In genomic region chr11:77820565-77821348, GRCh38 we compare ENCODE assay signal across 8 cellular contexts. TPM values are rescaled to one million over a fixed set of nuclear protein-coding genes. Genes with fewer than 3 reads are reported as not detected.
DNase-seq lines count a peak whose midpoint lies in the region; ATAC-seq and TF ChIP-seq lines count a peak whose summit lies in the region.

AAMDC (plus strand) TSS chr11:77821144; CDS start chr11:77842497, 21,353 bp downstream.
A gene with protein sequence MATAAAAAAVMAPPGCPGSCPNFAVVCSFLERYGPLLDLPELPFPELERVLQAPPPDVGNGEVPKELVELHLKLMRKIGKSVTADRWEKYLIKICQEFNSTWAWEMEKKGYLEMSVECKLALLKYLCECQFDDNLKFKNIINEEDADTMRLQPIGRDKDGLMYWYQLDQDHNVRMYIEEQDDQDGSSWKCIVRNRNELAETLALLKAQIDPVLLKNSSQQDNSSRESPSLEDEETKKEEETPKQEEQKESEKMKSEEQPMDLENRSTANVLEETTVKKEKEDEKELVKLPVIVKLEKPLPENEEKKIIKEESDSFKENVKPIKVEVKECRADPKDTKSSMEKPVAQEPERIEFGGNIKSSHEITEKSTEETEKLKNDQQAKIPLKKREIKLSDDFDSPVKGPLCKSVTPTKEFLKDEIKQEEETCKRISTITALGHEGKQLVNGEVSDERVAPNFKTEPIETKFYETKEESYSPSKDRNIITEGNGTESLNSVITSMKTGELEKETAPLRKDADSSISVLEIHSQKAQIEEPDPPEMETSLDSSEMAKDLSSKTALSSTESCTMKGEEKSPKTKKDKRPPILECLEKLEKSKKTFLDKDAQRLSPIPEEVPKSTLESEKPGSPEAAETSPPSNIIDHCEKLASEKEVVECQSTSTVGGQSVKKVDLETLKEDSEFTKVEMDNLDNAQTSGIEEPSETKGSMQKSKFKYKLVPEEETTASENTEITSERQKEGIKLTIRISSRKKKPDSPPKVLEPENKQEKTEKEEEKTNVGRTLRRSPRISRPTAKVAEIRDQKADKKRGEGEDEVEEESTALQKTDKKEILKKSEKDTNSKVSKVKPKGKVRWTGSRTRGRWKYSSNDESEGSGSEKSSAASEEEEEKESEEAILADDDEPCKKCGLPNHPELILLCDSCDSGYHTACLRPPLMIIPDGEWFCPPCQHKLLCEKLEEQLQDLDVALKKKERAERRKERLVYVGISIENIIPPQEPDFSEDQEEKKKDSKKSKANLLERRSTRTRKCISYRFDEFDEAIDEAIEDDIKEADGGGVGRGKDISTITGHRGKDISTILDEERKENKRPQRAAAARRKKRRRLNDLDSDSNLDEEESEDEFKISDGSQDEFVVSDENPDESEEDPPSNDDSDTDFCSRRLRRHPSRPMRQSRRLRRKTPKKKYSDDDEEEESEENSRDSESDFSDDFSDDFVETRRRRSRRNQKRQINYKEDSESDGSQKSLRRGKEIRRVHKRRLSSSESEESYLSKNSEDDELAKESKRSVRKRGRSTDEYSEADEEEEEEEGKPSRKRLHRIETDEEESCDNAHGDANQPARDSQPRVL (N-terminal part only) (minus strand): TSS chr11:77820722. CDS start chr11:77820714, 8 bp downstream.

- peaks cover 17% of the 10 kb centered on the region for H3K4me1 ChIP-seq in OCI-LY1 (ENCODE audit: insufficient read depth, low read length, severe bottlenecking)

- H3K79me2 ChIP-seq in OCI-LY1 (ENCODE audit: insufficient read depth, low read length) = peaks cover 35% of the 10 kb centered on the region

- H3K4me2 ChIP-seq in OCI-LY1 (ENCODE audit: low read length) = peak within 1 kb of the TSS; percentile 96

- DNase-seq in DMS 273 treated with DMSO at 0.1 percent for 48 hours (lab: John Stamatoyannopoulos, UW) (peak; percentile 93), HuH-7 (ENCODE audit: low spot score) (peak; percentile 81), activated T-cell treated with anti-CD3 and anti-CD28 coated beads for 24 hours (ENCODE audit: low read depth) (peak; percentile 95), epithelial cell of prostate (ENCODE audit: low read depth, low spot score) (peak; percentile 94), mucosa of gallbladder (ENCODE audit: low spot score) (peak; percentile 98)
- DNase-seq in stimulated activated CD8-positive, alpha-beta memory T cell treated with anti-CD3 and anti-CD28 coated beads, Interleukin-4, amount 100 ng/mL, for 4 hours (ENCODE audit: low read depth in 2 of 2, low spot score in 1 of 2) = peak; percentile 92 to 96

- peak within 1 kb of the TSS; percentile 84 for H3K4me3 ChIP-seq in OCI-LY1 (ENCODE audit: low read depth, low read length, poor library complexity, severe bottlenecking)

- no peaks in the 10 kb centered on the region for H4K20me1 ChIP-seq in OCI-LY1 (ENCODE audit: insufficient read depth, low read length)

- H3K27ac ChIP-seq in OCI-LY1 (ENCODE audit: low read depth, low read length, poor library complexity, severe bottlenecking) = peak within 1 kb of the TSS; percentile 88
- H3K27ac ChIP-seq in epithelial cell of prostate = peak within 1 kb of the TSS; percentile 82

- ATAC-seq in GM21515 (IDR thresholded peaks at IDR 0.05; ENCODE audit: unreplicated experiment) = peak; percentile 77

- H3F3A ChIP-seq in OCI-LY1 (ENCODE audit: insufficient read depth, low read length) = 0 out of 2 replicates have a peak, but pooled peaks cover 4% of the 10 kb centered on the region

- H3K36me3 ChIP-seq in OCI-LY1 (ENCODE audit: insufficient read depth, low read length) = peaks cover 19% of the 10 kb centered on the region

- peak; percentile 54 for TF ChIP-seq CTCF in OCI-LY1 (IDR thresholded peaks at IDR 0.05; ENCODE audit: low read length)

- H3K9me3 ChIP-seq in OCI-LY1 (ENCODE audit: low read length) = peaks cover 3% of the 10 kb centered on the region

- H3K9me2 ChIP-seq in OCI-LY1 (ENCODE audit: low read depth, low read length) = no peaks in the 10 kb centered on the region

- H3K9ac ChIP-seq in OCI-LY1 (ENCODE audit: low read length) = peak within 1 kb of the TSS; percentile 85

- H2AFZ ChIP-seq in OCI-LY1 (ENCODE audit: low read length) = peak within 1 kb of the TSS; percentile 32; the same call in 1 of the 2 replicates

- H3K27me3 ChIP-seq in OCI-LY1 (ENCODE audit: insufficient read depth, low read length) = no peaks in the 10 kb centered on the region

RNA-seq across cellular contexts. Expression of gene AAMDC, which starts in this region (rescaled TPM):
- 23.3 TPM for total RNA-seq in mucosa of gallbladder

RNA-seq across cellular contexts. Expression of the second gene that starts in this region (rescaled TPM):
- total RNA-seq in mucosa of gallbladder = 62.5 TPM

Comparison
In these comparisons a context has a peak if more than half of its experiments do, and no peak if none do; other contexts are left out.
1. Peak in every context shown above with its lines: DNase-seq, ATAC-seq, H3K4me3 ChIP-seq and H3K27ac ChIP-seq.